In genomic region chr12:95006206-95006605, GRCh38 we compare ENCODE assay signal across 14 cellular contexts. TPM values are rescaled to one million over a fixed set of nuclear protein-coding genes. Genes with fewer than 3 reads are reported as not detected.
A peak's percentile ranks its signal among the peaks of the same experiment; 100 is the strongest.
DNase-seq lines count a peak whose midpoint lies in the region; ATAC-seq and TF ChIP-seq lines count a peak whose summit lies in the region.
"Had no signal": no experiment of that assay in that cellular context is flagged by ENCODE, and none has a peak within 500 bp of the region (broad histone marks: within the 10 kb centered on the region; RNA-seq: fewer than 3 reads in every experiment).

No MANE protein-coding gene starts in this region.

- H3K27ac Mint-ChIP-seq in activated naive CD8-positive, alpha-beta T cell = peak overlapping the region; percentile 80
- no peak overlapping the region for H3K27ac Mint-ChIP-seq in activated naive CD8-positive, alpha-beta T cell treated with anti-CD3 and anti-CD28 coated beads, Interleukin-2, amount 50 U/mL, for 24 hours
- peak overlapping the region in 4 of 7 donors; percentile 13 to 70 (median 32) for H3K27ac Mint-ChIP-seq in CD4-positive, alpha-beta memory T cell
- no peak overlapping the region for H3K27ac Mint-ChIP-seq in neural crest cell (ENCODE audit: unreplicated experiment)
- H3K27ac Mint-ChIP-seq: B cell had no signal

- H3K27me3 ChIP-seq in CD4-positive, alpha-beta memory T cell (ENCODE audit: insufficient read depth, low read length) = no peaks in the 10 kb centered on the region

- H3K4me1 ChIP-seq in CD4-positive, alpha-beta memory T cell (ENCODE audit: insufficient read depth, low read length) = peaks cover 33% of the 10 kb centered on the region

- H3K36me3 Mint-ChIP-seq in activated naive CD8-positive, alpha-beta T cell = peaks cover 11% of the 10 kb centered on the region
- H3K36me3 Mint-ChIP-seq in activated naive CD8-positive, alpha-beta T cell treated with anti-CD3 and anti-CD28 coated beads, Interleukin-2, amount 50 U/mL, for 24 hours (ENCODE audit: low read depth) = peaks cover 14% of the 10 kb centered on the region
- H3K36me3 Mint-ChIP-seq in CD4-positive, alpha-beta memory T cell = peaks cover 8 to 15% of the 10 kb centered on the region in 2 donors
- peaks cover 7% of the 10 kb centered on the region for H3K36me3 Mint-ChIP-seq in neural crest cell (ENCODE audit: low read depth)

- H3K36me3 ChIP-seq in CD4-positive, alpha-beta memory T cell (ENCODE audit: insufficient read depth, low read length) = no peaks in the 10 kb centered on the region

- peaks cover 23% of the 10 kb centered on the region for H3K4me1 Mint-ChIP-seq in activated naive CD8-positive, alpha-beta T cell (ENCODE audit: low read depth)
- peaks cover 23% of the 10 kb centered on the region for H3K4me1 Mint-ChIP-seq in activated naive CD8-positive, alpha-beta T cell treated with anti-CD3 and anti-CD28 coated beads, Interleukin-2, amount 50 U/mL, for 24 hours
- peaks cover 14 to 29% (median 19%) of the 10 kb centered on the region in 4 donors for H3K4me1 Mint-ChIP-seq in CD4-positive, alpha-beta memory T cell
- peaks cover 13% of the 10 kb centered on the region for H3K4me1 Mint-ChIP-seq in neural crest cell

- ATAC-seq in activated naive CD8-positive, alpha-beta T cell treated with anti-CD3 and anti-CD28 coated beads, Interleukin-2, amount 50 U/mL, for 24 hours = no peak
- ATAC-seq in HG03571 (IDR thresholded peaks at IDR 0.05; ENCODE audit: unreplicated experiment) = no peak
- ATAC-seq: HCT116 had no signal

- no peak overlapping the region for H3K27ac ChIP-seq in CD4-positive, alpha-beta memory T cell (ENCODE audit: low read depth, low read length)
- H3K27ac ChIP-seq: GM23248, HL-60 had no signal

- peak overlapping the region; percentile 11 for H3K4me3 Mint-ChIP-seq in activated naive CD8-positive, alpha-beta T cell
- no peak overlapping the region for H3K4me3 Mint-ChIP-seq in activated naive CD8-positive, alpha-beta T cell treated with anti-CD3 and anti-CD28 coated beads, Interleukin-2, amount 50 U/mL, for 24 hours
- peak overlapping the region in 2 of 8 donors; percentile 3 to 36 for H3K4me3 Mint-ChIP-seq in CD4-positive, alpha-beta memory T cell
- H3K4me3 Mint-ChIP-seq in neural crest cell = peak overlapping the region; percentile 60

- DNase-seq in activated naive CD8-positive, alpha-beta T cell treated with anti-CD3 and anti-CD28 coated beads, Interleukin-2, amount 50 U/mL, for 24 hours = no peak
- DNase-seq in CD4-positive, alpha-beta memory T cell = peak in 1 of 5 donors; percentile 4
- peak; percentile 82 for DNase-seq in Jurkat, Clone E6-1 (ENCODE audit: low read depth, low spot score)
- DNase-seq in neural crest cell (ENCODE audit: low read depth, low spot score) (no peak), posterior cingulate gyrus (no peak)
- DNase-seq: C1 segment of cervical spinal cord, Calu3, DMS 273 treated with DMSO at 0.1 percent for 48 hours, GM23248 had no signal

- no peaks in the 10 kb centered on the region for H3K9me3 ChIP-seq in CD4-positive, alpha-beta memory T cell (ENCODE audit: control insufficient read depth in 1 of 2, low read length in 2 of 2)

- intact Hi-C loops in CD4-positive, alpha-beta memory T cell (cut with micrococcal nuclease) = loop anchor here (10.0 kb wide), 1 partner anchor 541 kb away; no protein-coding TSS in a partner anchor
- intact Hi-C loops in posterior cingulate gyrus (cut with DNase I) = no loop called here

- H3K4me3 ChIP-seq in CD4-positive, alpha-beta memory T cell (ENCODE audit: low read length in 2 of 2) = no peak overlapping the region
- no peak overlapping the region for H3K4me3 ChIP-seq in Jurkat, Clone E6-1 (ENCODE audit: low read length)
- H3K4me3 ChIP-seq: GM23248 had no signal

- POLR2A ChIA-PET in CD4-positive, alpha-beta memory T cell (lab: Charles Lee; ENCODE audit: partially characterized antibody) = interaction anchor here (0.6 to 1.8 kb wide), 2 partner anchors 16 to 51 kb away, joined by 3 read pairs; no protein-coding TSS in a partner anchor

- peaks cover 9% of the 10 kb centered on the region for H3K9me3 Mint-ChIP-seq in activated naive CD8-positive, alpha-beta T cell (ENCODE audit: low read depth)
- peaks cover 20% of the 10 kb centered on the region for H3K9me3 Mint-ChIP-seq in activated naive CD8-positive, alpha-beta T cell treated with anti-CD3 and anti-CD28 coated beads, Interleukin-2, amount 50 U/mL, for 24 hours
- peaks cover 0 to 40% (median 26%) of the 10 kb centered on the region in 8 donors for H3K9me3 Mint-ChIP-seq in CD4-positive, alpha-beta memory T cell
- H3K9me3 Mint-ChIP-seq in neural crest cell = peaks cover 12% of the 10 kb centered on the region

- H3K27me3 Mint-ChIP-seq in activated naive CD8-positive, alpha-beta T cell = no peaks in the 10 kb centered on the region
- peaks cover 3% of the 10 kb centered on the region for H3K27me3 Mint-ChIP-seq in activated naive CD8-positive, alpha-beta T cell treated with anti-CD3 and anti-CD28 coated beads, Interleukin-2, amount 50 U/mL, for 24 hours
- H3K27me3 Mint-ChIP-seq in CD4-positive, alpha-beta memory T cell = no peaks in the 10 kb centered on the region
- no peaks in the 10 kb centered on the region for H3K27me3 Mint-ChIP-seq in neural crest cell (ENCODE audit: low read depth)
- H3K27me3 Mint-ChIP-seq: B cell had no signal

- CTCF ChIA-PET in CD4-positive, alpha-beta memory T cell (lab: Charles Lee; ENCODE audit: partially characterized antibody) = interaction anchor here (1.4 kb wide), 1 partner anchor 16 kb away, joined by 3 read pairs; no protein-coding TSS in a partner anchor

- TF ChIP-seq CTCF in neural crest cell (conservative IDR thresholded peaks at IDR 0.05) = no peak

RNA-seq across cellular contexts. Expression of gene NDUFA12, which starts 2.7 kb away (rescaled TPM):
- 10 to 100 TPM; 55.5 to 61.5 TPM for total RNA-seq in CD4-positive, alpha-beta memory T cell
- polyA plus RNA-seq in CD4-positive, alpha-beta memory T cell = 100 to 1,000 TPM; 279 to 557 TPM
- polyA plus RNA-seq in Jurkat, Clone E6-1 (2012; ENCODE audit: insufficient read depth, insufficient read length) = 358 TPM
- total RNA-seq in neural crest cell = 124 and 127 TPM in 2 replicates

Comparison
In these comparisons a context has a peak if more than half of its experiments do, and no peak if none do; other contexts are left out.
1. H3K27ac Mint-ChIP-seq: peak in activated naive CD8-positive, alpha-beta T cell (single experiment) and CD4-positive, alpha-beta memory T cell (4 of 7); none in activated naive CD8-positive, alpha-beta T cell treated with anti-CD3 and anti-CD28 coated beads, Interleukin-2, amount 50 U/mL, for 24 hours (single experiment) and neural crest cell (single experiment).